In genomic region chr3:152683521-152683999, GRCh38 we compare ENCODE assay signal across 6 cellular contexts.
"Had no signal": no experiment of that assay in that cellular context is flagged by ENCODE, and none has a peak within 500 bp of the region (broad histone marks: within the 10 kb centered on the region; RNA-seq: fewer than 3 reads in every experiment).

No MANE protein-coding gene starts in this region.

- H3K27ac Mint-ChIP-seq: GM23338, H9 had no signal

- DNase-seq: H9, HCEC 1CT had no signal

- H3K27me3 Mint-ChIP-seq: IgD-negative memory B cell had no signal

- H2AFZ ChIP-seq: GM23338 had no signal

- H3K27ac ChIP-seq: HL-60 had no signal

- H3K4me1 Mint-ChIP-seq: GM23338, IgD-negative memory B cell had no signal

- H3K4me3 ChIP-seq: GM23338 had no signal

- H3K4me2 ChIP-seq: GM23338 had no signal

- ATAC-seq: GM23338, HepG2 had no signal

- H3K9me3 Mint-ChIP-seq: IgD-negative memory B cell had no signal

- H3K4me3 Mint-ChIP-seq: GM23338, H9, IgD-negative memory B cell had no signal
